Comparison of ENCODE assay signal across 8 cellular contexts in the genomic region with DNA sequence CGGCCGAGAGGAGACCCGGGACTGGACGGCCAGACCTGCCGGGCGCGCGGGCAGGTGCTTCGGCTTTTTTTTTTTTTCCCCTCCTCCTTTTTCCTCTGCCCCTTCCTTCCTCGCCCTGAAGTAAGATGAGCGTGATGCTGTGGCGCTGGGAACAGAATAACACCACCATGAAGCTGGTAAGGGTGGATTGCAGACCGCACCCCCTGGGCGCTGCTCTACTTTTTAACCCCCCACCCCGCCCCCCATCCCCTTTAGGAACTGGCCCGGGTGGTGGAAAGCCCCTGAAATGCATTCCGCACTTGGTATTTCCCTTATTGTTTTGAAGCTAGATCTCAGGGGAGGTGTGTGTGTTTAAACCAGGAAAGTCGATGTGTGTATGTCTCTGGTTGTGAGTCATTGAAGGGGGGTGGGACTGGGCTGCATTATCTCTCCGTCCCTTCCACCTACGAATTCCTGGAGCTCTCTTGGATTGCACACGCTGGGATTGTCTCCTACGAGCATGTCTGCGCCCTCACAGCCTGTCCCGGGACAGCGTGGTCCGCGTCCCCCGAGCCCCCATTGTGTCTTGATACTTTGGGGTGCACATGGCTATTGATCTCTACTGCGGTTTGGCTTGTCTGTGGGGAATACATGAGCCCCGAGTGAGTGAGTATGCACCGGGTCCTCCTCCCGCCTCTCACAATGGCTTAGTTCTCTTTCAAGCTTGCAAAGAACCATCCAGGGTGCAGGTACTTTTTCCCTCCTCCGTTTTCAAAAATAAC.
DNase-seq lines count a peak whose midpoint lies in the region; ATAC-seq, FAIRE-seq and TF ChIP-seq lines count a peak whose summit lies in the region.

No MANE protein-coding gene starts in this region.

- H3K27ac Mint-ChIP-seq in naive thymus-derived CD4-positive, alpha-beta T cell: no peak overlapping the region

- peak; percentile 8 to 10 for DNase-seq in activated CD4-positive, alpha-beta T cell treated with anti-CD3 and anti-CD28 coated beads, Interleukin-2, amount 50 U/mL, for 48 hours
- no peak for DNase-seq in activated CD4-positive, alpha-beta T cell treated with anti-CD3 and anti-CD28 coated beads, Interleukin-2, amount 50 U/mL, for 1 hour
- DNase-seq in H7: peak; percentile 86
- peak; percentile 54 for DNase-seq in NCI-H345 (lab: John Stamatoyannopoulos, UW)
- peak; percentile 82 for DNase-seq in endothelial cell of umbilical vein (ENCODE audit: low read depth, low spot score)
- DNase-seq in naive thymus-derived CD4-positive, alpha-beta T cell: no peak
- DNase-seq in NCI-H128 (lab: John Stamatoyannopoulos, UW; ENCODE audit: unreplicated experiment): no peak
- DNase-seq in NCI-H524 treated with DMSO at 0.1 percent for 48 hours (lab: John Stamatoyannopoulos, UW): no peak

- peaks cover 14% of the 10 kb centered on the region for H3K4me1 ChIP-seq in endothelial cell of umbilical vein (ENCODE audit: control insufficient read depth, extremely low read depth, insufficient read depth, low read length)
- H3K4me1 ChIP-seq in naive thymus-derived CD4-positive, alpha-beta T cell (ENCODE audit: control insufficient read depth in 2 of 2, insufficient read depth in 2 of 2, low read length in 2 of 2): no peaks in the 10 kb centered on the region

- H3K27ac ChIP-seq in endothelial cell of umbilical vein (ENCODE audit: insufficient read depth, low read depth, low read length): peak overlapping the region; percentile 38
- no peak overlapping the region for H3K27ac ChIP-seq in naive thymus-derived CD4-positive, alpha-beta T cell (ENCODE audit: low read depth, low read length)

- H4K20me1 ChIP-seq in endothelial cell of umbilical vein (replicated peaks; ENCODE audit: control insufficient read depth, extremely low read depth, insufficient read depth, low read length): no peaks in the 10 kb centered on the region

- peak; percentile 20 for ATAC-seq in naive thymus-derived CD4-positive, alpha-beta T cell

- H3K36me3 ChIP-seq in H7 (replicated peaks; ENCODE audit: control insufficient read depth, insufficient read depth, low read length) (no peaks in the 10 kb centered on the region), endothelial cell of umbilical vein (ENCODE audit: control insufficient read depth in 2 of 2, extremely low read depth in 1 of 2, insufficient read depth in 2 of 2, low read length in 2 of 2) (no peaks in the 10 kb centered on the region)
- no peaks in the 10 kb centered on the region for H3K36me3 ChIP-seq in naive thymus-derived CD4-positive, alpha-beta T cell (ENCODE audit: control insufficient read depth in 2 of 3, insufficient read depth in 3 of 3, low read length in 3 of 3)

- FAIRE-seq in endothelial cell of umbilical vein (lab: Jason Lieb, UNC): peak; percentile 94

- peaks cover 0 to 9% (median 0%) of the 10 kb centered on the region in 5 donors for H3K36me3 Mint-ChIP-seq in naive thymus-derived CD4-positive, alpha-beta T cell

- no peak for TF ChIP-seq POLR2A in endothelial cell of umbilical vein (IDR thresholded peaks at IDR 0.05; ENCODE audit: low read depth, low read length)

- H3K9me3 ChIP-seq in endothelial cell of umbilical vein (replicated peaks; ENCODE audit: control insufficient read depth, insufficient read depth, low read length): no peaks in the 10 kb centered on the region
- no peaks in the 10 kb centered on the region for H3K9me3 ChIP-seq in naive thymus-derived CD4-positive, alpha-beta T cell (ENCODE audit: control insufficient read depth in 2 of 3, low read length in 3 of 3)

- H3K4me3 Mint-ChIP-seq in naive thymus-derived CD4-positive, alpha-beta T cell: peak overlapping the region in 4 of 10 donors; percentile 33 to 50 (median 46)

- BruUV-seq in endothelial cell of umbilical vein (replicated peaks; lab: Mats Ljungman, UMichigan): TSS peak; percentile 18

- H3K4me2 ChIP-seq in endothelial cell of umbilical vein (ENCODE audit: insufficient read depth, low read length): peak overlapping the region; percentile 49

- CTCF ChIA-PET in endothelial cell of umbilical vein (lab: Charles Lee): interaction anchor here (0.7 to 2.0 kb wide), 11 partner anchors 10 to 220 kb away, joined by 3 to 7 read pairs (median 4); no protein-coding TSS in a partner anchor
- CTCF ChIA-PET in naive thymus-derived CD4-positive, alpha-beta T cell (lab: Charles Lee): interaction anchor here (0.6 kb wide), 1 partner anchor 333 kb away, joined by 3 read pairs; no protein-coding TSS in a partner anchor

- H3K9me1 ChIP-seq in endothelial cell of umbilical vein (replicated peaks; ENCODE audit: control insufficient read depth, extremely low read depth, insufficient read depth, low read length): no peaks in the 10 kb centered on the region

- H3K4me3 ChIP-seq in H7 (ENCODE audit: insufficient read depth, low read depth, low read length) (peak overlapping the region; percentile 62), endothelial cell of umbilical vein (replicated peaks in 1 of 3; ENCODE audit: insufficient read depth in 1 of 3, low read depth in 1 of 3, low read length in 3 of 3) (peak overlapping the region; percentile 18 to 60 (median 57))
- no peak overlapping the region for H3K4me3 ChIP-seq in naive thymus-derived CD4-positive, alpha-beta T cell (ENCODE audit: low read length)

- TF ChIP-seq CTCF in endothelial cell of umbilical vein (IDR thresholded peaks at IDR 0.05; ENCODE audit: extremely low read depth in 1 of 2, insufficient read depth in 1 of 2, low read depth in 1 of 2, low read length in 2 of 2): no peak

- POLR2A ChIA-PET in endothelial cell of umbilical vein (lab: Charles Lee): interaction anchor here (0.7 kb wide), 1 partner anchor 23 kb away, joined by 3 read pairs; no protein-coding TSS in a partner anchor
- POLR2A ChIA-PET in naive thymus-derived CD4-positive, alpha-beta T cell (lab: Charles Lee): no interaction called here

- peaks cover 71 to 73% (median 72%) of the 10 kb centered on the region in 5 donors for H3K27me3 Mint-ChIP-seq in naive thymus-derived CD4-positive, alpha-beta T cell

- H3K9ac ChIP-seq in endothelial cell of umbilical vein (replicated peaks; ENCODE audit: extremely low read depth, insufficient read depth, low read length): peak overlapping the region; percentile 71

- H2AFZ ChIP-seq in endothelial cell of umbilical vein (ENCODE audit: low read depth, low read length): peak overlapping the region; percentile 30

- intact Hi-C loops in endothelial cell of umbilical vein (cut with micrococcal nuclease): loop anchor here (1.0 to 2.0 kb wide), 3 partner anchors 65 to 126 kb away; partner anchors contain the start of gene NAV2
- intact Hi-C loops in naive thymus-derived CD4-positive, alpha-beta T cell (cut with micrococcal nuclease): no loop called here

- peaks cover 4 to 13% (median 6%) of the 10 kb centered on the region in 7 donors for H3K4me1 Mint-ChIP-seq in naive thymus-derived CD4-positive, alpha-beta T cell

- dilution Hi-C loops in endothelial cell of umbilical vein (cut with MboI; ENCODE audit: extremely low pct_ligation_motif_present, low sequenced_read_pairs): no loop called here

- H3K27me3 ChIP-seq in H7 (ENCODE audit: control insufficient read depth, insufficient read depth, low read length) (no peaks in the 10 kb centered on the region), endothelial cell of umbilical vein (ENCODE audit: control insufficient read depth in 2 of 2, insufficient read depth in 2 of 2, low read length in 2 of 2) (no peaks in the 10 kb centered on the region)
- H3K27me3 ChIP-seq in naive thymus-derived CD4-positive, alpha-beta T cell (ENCODE audit: control insufficient read depth in 2 of 2, insufficient read depth in 2 of 2, low read length in 2 of 2): peaks cover 0 to 9% of the 10 kb centered on the region in 2 donors

- peaks cover 0 to 4% (median 0%) of the 10 kb centered on the region in 11 donors for H3K9me3 Mint-ChIP-seq in naive thymus-derived CD4-positive, alpha-beta T cell

- peaks cover 83% of the 10 kb centered on the region for H3K79me2 ChIP-seq in endothelial cell of umbilical vein (ENCODE audit: control insufficient read depth, insufficient read depth, low read length)

TF ChIP-seq in endothelial cell of umbilical vein, 7 proteins besides CTCF, POLR2A, EP300 and RAD21:
- peak; percentile 62 for TF ChIP-seq FOS (IDR thresholded peaks at IDR 0.05; ENCODE audit: borderline replicate concordance, insufficient read depth, low read length)
- no peak for TF ChIP-seq MYC (IDR thresholded peaks at IDR 0.05; ENCODE audit: low read depth, low read length)
- peak; percentile 8 for TF ChIP-seq GATA2 (IDR thresholded peaks at IDR 0.05; ENCODE audit: insufficient read depth, insufficient read length, low read depth, low read length)
- peak; percentile 25 for TF ChIP-seq JUN (IDR thresholded peaks at IDR 0.05; ENCODE audit: borderline replicate concordance, insufficient read depth, insufficient read length, low read depth)
- TF ChIP-seq POLR2AphosphoS5 (IDR thresholded peaks at IDR 0.05; ENCODE audit: insufficient read depth, low read depth, low read length): no peak

Comparison
In these comparisons a context has a peak if more than half of its experiments do, and no peak if none do; other contexts are left out.
1. DNase-seq: peak in activated CD4-positive, alpha-beta T cell treated with anti-CD3 and anti-CD28 coated beads, Interleukin-2, amount 50 U/mL, for 48 hours (2 of 2), H7 (single experiment), NCI-H345 (single experiment) and endothelial cell of umbilical vein (single experiment); none in activated CD4-positive, alpha-beta T cell treated with anti-CD3 and anti-CD28 coated beads, Interleukin-2, amount 50 U/mL, for 1 hour (single experiment), naive thymus-derived CD4-positive, alpha-beta T cell (0 of 9), NCI-H128 (single experiment) and NCI-H524 treated with DMSO at 0.1 percent for 48 hours (single experiment).